In the genomic region with DNA sequence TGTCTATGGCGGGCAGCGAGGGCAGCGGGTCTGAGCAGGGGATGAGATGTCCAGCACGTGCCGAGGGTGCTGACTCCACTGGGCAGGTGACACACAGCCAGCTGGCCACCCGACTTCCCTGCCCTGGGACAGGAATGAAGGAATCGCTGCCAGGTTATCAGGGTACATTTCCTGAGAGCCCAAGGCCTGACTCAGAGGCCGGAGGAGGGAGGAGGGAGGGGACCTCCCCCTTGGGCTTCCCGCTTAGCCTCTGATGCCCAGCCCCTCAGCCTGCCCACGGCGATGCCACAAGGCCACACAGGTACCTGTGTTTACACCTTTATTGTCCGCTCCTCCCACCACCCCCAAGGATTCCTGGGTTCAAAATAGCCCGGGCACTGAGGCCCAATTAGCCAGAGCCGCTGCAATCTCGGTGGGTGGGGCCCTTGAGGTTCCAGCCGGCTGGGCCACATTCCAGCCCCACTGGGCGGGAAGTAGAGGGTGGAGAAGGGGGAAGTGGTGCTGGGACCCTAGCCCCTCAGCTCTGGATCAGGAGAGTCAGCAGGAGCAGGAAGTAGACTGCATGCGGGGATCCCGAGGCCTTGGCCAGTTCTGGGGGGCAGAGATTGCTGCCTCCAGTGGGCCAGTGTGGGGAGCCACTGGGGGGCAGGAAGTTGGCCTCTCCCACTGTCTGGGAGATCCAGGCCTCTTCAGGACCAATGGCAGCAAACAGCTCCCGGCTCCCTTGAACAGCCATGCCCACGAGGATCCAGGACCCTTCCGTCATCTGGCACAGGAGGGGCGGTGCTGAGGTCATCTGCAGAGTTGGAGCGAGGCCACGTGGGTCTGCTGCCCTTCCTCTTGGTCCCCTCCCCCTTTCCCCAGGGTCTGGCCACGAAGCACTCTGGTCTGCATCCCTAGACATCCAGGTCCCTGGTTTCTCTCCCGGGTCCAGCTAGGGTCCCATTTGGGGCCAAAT, we compare ENCODE assay signal across 1 cellular context.
TF ChIP-seq lines count a peak whose summit lies in the region.

No MANE protein-coding gene starts in this region.

TF ChIP-seq in HepG2, 621 proteins besides CTCF, POLR2A, EP300 and RAD21 (continued from another document and continues in another):
- TF ChIP-seq, protein P1, sequence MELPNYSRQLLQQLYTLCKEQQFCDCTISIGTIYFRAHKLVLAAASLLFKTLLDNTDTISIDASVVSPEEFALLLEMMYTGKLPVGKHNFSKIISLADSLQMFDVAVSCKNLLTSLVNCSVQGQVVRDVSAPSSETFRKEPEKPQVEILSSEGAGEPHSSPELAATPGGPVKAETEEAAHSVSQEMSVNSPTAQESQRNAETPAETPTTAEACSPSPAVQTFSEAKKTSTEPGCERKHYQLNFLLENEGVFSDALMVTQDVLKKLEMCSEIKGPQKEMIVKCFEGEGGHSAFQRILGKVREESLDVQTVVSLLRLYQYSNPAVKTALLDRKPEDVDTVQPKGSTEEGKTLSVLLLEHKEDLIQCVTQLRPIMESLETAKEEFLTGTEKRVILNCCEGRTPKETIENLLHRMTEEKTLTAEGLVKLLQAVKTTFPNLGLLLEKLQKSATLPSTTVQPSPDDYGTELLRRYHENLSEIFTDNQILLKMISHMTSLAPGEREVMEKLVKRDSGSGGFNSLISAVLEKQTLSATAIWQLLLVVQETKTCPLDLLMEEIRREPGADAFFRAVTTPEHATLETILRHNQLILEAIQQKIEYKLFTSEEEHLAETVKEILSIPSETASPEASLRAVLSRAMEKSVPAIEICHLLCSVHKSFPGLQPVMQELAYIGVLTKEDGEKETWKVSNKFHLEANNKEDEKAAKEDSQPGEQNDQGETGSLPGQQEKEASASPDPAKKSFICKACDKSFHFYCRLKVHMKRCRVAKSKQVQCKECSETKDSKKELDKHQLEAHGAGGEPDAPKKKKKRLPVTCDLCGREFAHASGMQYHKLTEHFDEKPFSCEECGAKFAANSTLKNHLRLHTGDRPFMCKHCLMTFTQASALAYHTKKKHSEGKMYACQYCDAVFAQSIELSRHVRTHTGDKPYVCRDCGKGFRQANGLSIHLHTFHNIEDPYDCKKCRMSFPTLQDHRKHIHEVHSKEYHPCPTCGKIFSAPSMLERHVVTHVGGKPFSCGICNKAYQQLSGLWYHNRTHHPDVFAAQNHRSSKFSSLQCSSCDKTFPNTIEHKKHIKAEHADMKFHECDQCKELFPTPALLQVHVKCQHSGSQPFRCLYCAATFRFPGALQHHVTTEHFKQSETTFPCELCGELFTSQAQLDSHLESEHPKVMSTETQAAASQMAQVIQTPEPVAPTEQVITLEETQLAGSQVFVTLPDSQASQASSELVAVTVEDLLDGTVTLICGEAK (IDR thresholded peaks at IDR 0.05): no peak
- TF ChIP-seq, protein P1 (CRISPR knock-in tag; IDR thresholded peaks at IDR 0.05): no peak
- TF ChIP-seq, protein P2, sequence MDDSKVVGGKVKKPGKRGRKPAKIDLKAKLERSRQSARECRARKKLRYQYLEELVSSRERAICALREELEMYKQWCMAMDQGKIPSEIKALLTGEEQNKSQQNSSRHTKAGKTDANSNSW (CRISPR knock-in tag; IDR thresholded peaks at IDR 0.05; ENCODE audit: borderline replicate concordance): no peak
- TF ChIP-seq NFE2L1 (CRISPR knock-in tag; IDR thresholded peaks at IDR 0.05; ENCODE audit: borderline replicate concordance) (no peak; the same call in 1 of the 2 replicates), FIP1L1 (IDR thresholded peaks at IDR 0.05; ENCODE audit: borderline replicate concordance, insufficient read depth, low read depth, low read length) (no peak), ZFP41 (CRISPR knock-in tag; IDR thresholded peaks at IDR 0.05; ENCODE audit: borderline replicate concordance) (no peak), SMARCE1 (IDR thresholded peaks at IDR 0.05; ENCODE audit: borderline replicate concordance) (no peak), PAX8 (CRISPR knock-in tag; IDR thresholded peaks at IDR 0.05; ENCODE audit: borderline replicate concordance) (no peak), HMGA1 (CRISPR knock-in tag; conservative IDR thresholded peaks at IDR 0.05) (no peak), ADNP (CRISPR knock-in tag; IDR thresholded peaks at IDR 0.05) (no peak; the same call in 1 of the 2 replicates), WIZ (CRISPR knock-in tag; IDR thresholded peaks at IDR 0.05) (no peak), ZBTB38 (CRISPR knock-in tag; IDR thresholded peaks at IDR 0.05) (no peak; the same call in 1 of the 2 replicates), ZNF136 (CRISPR knock-in tag; IDR thresholded peaks at IDR 0.05; ENCODE audit: low read depth) (no peak), MTF1 (CRISPR knock-in tag; IDR thresholded peaks at IDR 0.05) (no peak), ZNF768 (CRISPR knock-in tag; IDR thresholded peaks at IDR 0.05) (no peak), ZNF121 (CRISPR knock-in tag; IDR thresholded peaks at IDR 0.05) (peak; percentile 64; the same call in 1 of the 2 replicates), SIX4 (CRISPR knock-in tag; IDR thresholded peaks at IDR 0.05) (no peak), JUNB (CRISPR knock-in tag; IDR thresholded peaks at IDR 0.05; ENCODE audit: borderline replicate concordance) (no peak), DPF2 (CRISPR knock-in tag; IDR thresholded peaks at IDR 0.05; ENCODE audit: borderline replicate concordance, low read depth) (no peak)
- TF ChIP-seq, protein P3, sequence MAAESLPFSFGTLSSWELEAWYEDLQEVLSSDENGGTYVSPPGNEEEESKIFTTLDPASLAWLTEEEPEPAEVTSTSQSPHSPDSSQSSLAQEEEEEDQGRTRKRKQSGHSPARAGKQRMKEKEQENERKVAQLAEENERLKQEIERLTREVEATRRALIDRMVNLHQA (CRISPR knock-in tag; IDR thresholded peaks at IDR 0.05): no peak
- TF ChIP-seq, protein P4, sequence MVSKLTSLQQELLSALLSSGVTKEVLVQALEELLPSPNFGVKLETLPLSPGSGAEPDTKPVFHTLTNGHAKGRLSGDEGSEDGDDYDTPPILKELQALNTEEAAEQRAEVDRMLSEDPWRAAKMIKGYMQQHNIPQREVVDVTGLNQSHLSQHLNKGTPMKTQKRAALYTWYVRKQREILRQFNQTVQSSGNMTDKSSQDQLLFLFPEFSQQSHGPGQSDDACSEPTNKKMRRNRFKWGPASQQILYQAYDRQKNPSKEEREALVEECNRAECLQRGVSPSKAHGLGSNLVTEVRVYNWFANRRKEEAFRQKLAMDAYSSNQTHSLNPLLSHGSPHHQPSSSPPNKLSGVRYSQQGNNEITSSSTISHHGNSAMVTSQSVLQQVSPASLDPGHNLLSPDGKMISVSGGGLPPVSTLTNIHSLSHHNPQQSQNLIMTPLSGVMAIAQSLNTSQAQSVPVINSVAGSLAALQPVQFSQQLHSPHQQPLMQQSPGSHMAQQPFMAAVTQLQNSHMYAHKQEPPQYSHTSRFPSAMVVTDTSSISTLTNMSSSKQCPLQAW (CRISPR knock-in tag; IDR thresholded peaks at IDR 0.05): no peak
- TF ChIP-seq, protein P5, sequence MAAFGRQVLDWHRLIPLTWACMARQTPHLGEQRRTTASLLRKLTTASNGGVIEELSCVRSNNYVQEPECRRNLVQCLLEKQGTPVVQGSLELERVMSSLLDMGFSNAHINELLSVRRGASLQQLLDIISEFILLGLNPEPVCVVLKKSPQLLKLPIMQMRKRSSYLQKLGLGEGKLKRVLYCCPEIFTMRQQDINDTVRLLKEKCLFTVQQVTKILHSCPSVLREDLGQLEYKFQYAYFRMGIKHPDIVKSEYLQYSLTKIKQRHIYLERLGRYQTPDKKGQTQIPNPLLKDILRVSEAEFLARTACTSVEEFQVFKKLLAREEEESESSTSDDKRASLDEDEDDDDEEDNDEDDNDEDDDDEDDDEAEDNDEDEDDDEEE (CRISPR knock-in tag; IDR thresholded peaks at IDR 0.05): peak; percentile 70; the same call in 1 of the 2 replicates
- TF ChIP-seq, protein P6, sequence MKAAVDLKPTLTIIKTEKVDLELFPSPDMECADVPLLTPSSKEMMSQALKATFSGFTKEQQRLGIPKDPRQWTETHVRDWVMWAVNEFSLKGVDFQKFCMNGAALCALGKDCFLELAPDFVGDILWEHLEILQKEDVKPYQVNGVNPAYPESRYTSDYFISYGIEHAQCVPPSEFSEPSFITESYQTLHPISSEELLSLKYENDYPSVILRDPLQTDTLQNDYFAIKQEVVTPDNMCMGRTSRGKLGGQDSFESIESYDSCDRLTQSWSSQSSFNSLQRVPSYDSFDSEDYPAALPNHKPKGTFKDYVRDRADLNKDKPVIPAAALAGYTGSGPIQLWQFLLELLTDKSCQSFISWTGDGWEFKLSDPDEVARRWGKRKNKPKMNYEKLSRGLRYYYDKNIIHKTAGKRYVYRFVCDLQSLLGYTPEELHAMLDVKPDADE (CRISPR knock-in tag; IDR thresholded peaks at IDR 0.05): no peak
- TF ChIP-seq, protein P7, sequence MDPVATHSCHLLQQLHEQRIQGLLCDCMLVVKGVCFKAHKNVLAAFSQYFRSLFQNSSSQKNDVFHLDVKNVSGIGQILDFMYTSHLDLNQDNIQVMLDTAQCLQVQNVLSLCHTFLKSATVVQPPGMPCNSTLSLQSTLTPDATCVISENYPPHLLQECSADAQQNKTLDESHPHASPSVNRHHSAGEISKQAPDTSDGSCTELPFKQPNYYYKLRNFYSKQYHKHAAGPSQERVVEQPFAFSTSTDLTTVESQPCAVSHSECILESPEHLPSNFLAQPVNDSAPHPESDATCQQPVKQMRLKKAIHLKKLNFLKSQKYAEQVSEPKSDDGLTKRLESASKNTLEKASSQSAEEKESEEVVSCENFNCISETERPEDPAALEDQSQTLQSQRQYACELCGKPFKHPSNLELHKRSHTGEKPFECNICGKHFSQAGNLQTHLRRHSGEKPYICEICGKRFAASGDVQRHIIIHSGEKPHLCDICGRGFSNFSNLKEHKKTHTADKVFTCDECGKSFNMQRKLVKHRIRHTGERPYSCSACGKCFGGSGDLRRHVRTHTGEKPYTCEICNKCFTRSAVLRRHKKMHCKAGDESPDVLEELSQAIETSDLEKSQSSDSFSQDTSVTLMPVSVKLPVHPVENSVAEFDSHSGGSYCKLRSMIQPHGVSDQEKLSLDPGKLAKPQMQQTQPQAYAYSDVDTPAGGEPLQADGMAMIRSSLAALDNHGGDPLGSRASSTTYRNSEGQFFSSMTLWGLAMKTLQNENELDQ (CRISPR knock-in tag; IDR thresholded peaks at IDR 0.05; ENCODE audit: borderline replicate concordance): no peak
- TF ChIP-seq, protein P8, sequence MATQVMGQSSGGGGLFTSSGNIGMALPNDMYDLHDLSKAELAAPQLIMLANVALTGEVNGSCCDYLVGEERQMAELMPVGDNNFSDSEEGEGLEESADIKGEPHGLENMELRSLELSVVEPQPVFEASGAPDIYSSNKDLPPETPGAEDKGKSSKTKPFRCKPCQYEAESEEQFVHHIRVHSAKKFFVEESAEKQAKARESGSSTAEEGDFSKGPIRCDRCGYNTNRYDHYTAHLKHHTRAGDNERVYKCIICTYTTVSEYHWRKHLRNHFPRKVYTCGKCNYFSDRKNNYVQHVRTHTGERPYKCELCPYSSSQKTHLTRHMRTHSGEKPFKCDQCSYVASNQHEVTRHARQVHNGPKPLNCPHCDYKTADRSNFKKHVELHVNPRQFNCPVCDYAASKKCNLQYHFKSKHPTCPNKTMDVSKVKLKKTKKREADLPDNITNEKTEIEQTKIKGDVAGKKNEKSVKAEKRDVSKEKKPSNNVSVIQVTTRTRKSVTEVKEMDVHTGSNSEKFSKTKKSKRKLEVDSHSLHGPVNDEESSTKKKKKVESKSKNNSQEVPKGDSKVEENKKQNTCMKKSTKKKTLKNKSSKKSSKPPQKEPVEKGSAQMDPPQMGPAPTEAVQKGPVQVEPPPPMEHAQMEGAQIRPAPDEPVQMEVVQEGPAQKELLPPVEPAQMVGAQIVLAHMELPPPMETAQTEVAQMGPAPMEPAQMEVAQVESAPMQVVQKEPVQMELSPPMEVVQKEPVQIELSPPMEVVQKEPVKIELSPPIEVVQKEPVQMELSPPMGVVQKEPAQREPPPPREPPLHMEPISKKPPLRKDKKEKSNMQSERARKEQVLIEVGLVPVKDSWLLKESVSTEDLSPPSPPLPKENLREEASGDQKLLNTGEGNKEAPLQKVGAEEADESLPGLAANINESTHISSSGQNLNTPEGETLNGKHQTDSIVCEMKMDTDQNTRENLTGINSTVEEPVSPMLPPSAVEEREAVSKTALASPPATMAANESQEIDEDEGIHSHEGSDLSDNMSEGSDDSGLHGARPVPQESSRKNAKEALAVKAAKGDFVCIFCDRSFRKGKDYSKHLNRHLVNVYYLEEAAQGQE (IDR thresholded peaks at IDR 0.05; ENCODE audit: borderline replicate concordance in 1 of 2, low read depth in 1 of 2, low read length in 2 of 2): peak in 1 of 2 experiments; percentile 69
- TF ChIP-seq, protein P9, sequence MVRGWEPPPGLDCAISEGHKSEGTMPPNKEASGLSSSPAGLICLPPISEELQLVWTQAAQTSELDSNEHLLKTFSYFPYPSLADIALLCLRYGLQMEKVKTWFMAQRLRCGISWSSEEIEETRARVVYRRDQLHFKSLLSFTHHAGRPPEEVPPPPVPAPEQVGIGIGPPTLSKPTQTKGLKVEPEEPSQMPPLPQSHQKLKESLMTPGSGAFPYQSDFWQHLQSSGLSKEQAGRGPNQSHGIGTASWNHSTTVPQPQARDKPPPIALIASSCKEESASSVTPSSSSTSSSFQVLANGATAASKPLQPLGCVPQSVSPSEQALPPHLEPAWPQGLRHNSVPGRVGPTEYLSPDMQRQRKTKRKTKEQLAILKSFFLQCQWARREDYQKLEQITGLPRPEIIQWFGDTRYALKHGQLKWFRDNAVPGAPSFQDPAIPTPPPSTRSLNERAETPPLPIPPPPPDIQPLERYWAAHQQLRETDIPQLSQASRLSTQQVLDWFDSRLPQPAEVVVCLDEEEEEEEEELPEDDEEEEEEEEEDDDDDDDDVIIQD (CRISPR knock-in tag; IDR thresholded peaks at IDR 0.05; ENCODE audit: low read depth): no peak
